ENCODE assay signal across 23 cellular contexts in genomic region chr2:62964050-62964449, GRCh38.
"Had no signal": no experiment of that assay in that cellular context is flagged by ENCODE, and none has a peak within 500 bp of the region (broad histone marks: within the 10 kb centered on the region; RNA-seq: fewer than 3 reads in every experiment).

No MANE protein-coding gene starts in this region.

- H3K4me3 ChIP-seq: lower lobe of right lung, ovary, prostate gland, right atrium auricular region, spleen, suprapubic skin, thoracic aorta, tibial artery, upper lobe of right lung had no signal

- DNase-seq: head of caudate nucleus; hippocampal formation; kidney glomerular epithelial cell; left cardiac atrium; lower lobe of right lung; mammary epithelial cell; mesenchymal stem cell; naive B cell; natural killer cell; nephron progenitor cell; ovary; small intestine; spleen; stimulated activated naive B cell treated with anti-CD40 and anti-IgM and Interleukin-4, amounts not matched to agents 10 μg/mL and 1 μg/mL and 100 μg/mL, for 72 hours; tibial artery; trophoblast cell; upper lobe of right lung had no signal

- ATAC-seq: left cardiac atrium; left lobe of liver; lower lobe of right lung; natural killer cell; sciatic nerve; stimulated activated naive B cell treated with anti-CD40 and anti-IgM and Interleukin-4, amounts not matched to agents 10 μg/mL and 1 μg/mL and 100 μg/mL, for 72 hours; upper lobe of right lung had no signal
